Comparison of ENCODE assay signal across 3 cellular contexts in genomic region chr13:51297556-51297955, GRCh38.
TF ChIP-seq lines count a peak whose summit lies in the region.

No MANE protein-coding gene starts in this region.

TF ChIP-seq in SK-N-SH, 30 proteins besides CTCF, POLR2A, EP300 and RAD21 (continues in another document):
- TF ChIP-seq FOXJ3 (CRISPR knock-in tag; IDR thresholded peaks at IDR 0.05) (no peak), SIN3A (IDR thresholded peaks at IDR 0.05; ENCODE audit: borderline replicate concordance, low read depth, low read length) (no peak), MXI1 (IDR thresholded peaks at IDR 0.05; ENCODE audit: low read depth, low read length) (no peak), NRF1 (IDR thresholded peaks at IDR 0.05; ENCODE audit: low read depth, low read length) (no peak), RXRA (IDR thresholded peaks at IDR 0.05; ENCODE audit: borderline replicate concordance, low read depth) (no peak), GABPA (IDR thresholded peaks at IDR 0.05; ENCODE audit: low read depth) (no peak), SMC3 (IDR thresholded peaks at IDR 0.05; ENCODE audit: low read depth, low read length) (no peak), YY1 (IDR thresholded peaks at IDR 0.05; ENCODE audit: low read depth) (no peak), GATA2 (CRISPR knock-in tag; IDR thresholded peaks at IDR 0.05) (no peak), MEF2A (IDR thresholded peaks at IDR 0.05; ENCODE audit: borderline replicate concordance, low read depth) (no peak), TAF1 (IDR thresholded peaks at IDR 0.05; ENCODE audit: borderline replicate concordance, low read depth, low read length) (no peak), FOXM1 (IDR thresholded peaks at IDR 0.05; ENCODE audit: low read depth) (no peak), IRF3 (IDR thresholded peaks at IDR 0.05; ENCODE audit: low read depth, low read length) (no peak)
- TF ChIP-seq, protein P1, sequence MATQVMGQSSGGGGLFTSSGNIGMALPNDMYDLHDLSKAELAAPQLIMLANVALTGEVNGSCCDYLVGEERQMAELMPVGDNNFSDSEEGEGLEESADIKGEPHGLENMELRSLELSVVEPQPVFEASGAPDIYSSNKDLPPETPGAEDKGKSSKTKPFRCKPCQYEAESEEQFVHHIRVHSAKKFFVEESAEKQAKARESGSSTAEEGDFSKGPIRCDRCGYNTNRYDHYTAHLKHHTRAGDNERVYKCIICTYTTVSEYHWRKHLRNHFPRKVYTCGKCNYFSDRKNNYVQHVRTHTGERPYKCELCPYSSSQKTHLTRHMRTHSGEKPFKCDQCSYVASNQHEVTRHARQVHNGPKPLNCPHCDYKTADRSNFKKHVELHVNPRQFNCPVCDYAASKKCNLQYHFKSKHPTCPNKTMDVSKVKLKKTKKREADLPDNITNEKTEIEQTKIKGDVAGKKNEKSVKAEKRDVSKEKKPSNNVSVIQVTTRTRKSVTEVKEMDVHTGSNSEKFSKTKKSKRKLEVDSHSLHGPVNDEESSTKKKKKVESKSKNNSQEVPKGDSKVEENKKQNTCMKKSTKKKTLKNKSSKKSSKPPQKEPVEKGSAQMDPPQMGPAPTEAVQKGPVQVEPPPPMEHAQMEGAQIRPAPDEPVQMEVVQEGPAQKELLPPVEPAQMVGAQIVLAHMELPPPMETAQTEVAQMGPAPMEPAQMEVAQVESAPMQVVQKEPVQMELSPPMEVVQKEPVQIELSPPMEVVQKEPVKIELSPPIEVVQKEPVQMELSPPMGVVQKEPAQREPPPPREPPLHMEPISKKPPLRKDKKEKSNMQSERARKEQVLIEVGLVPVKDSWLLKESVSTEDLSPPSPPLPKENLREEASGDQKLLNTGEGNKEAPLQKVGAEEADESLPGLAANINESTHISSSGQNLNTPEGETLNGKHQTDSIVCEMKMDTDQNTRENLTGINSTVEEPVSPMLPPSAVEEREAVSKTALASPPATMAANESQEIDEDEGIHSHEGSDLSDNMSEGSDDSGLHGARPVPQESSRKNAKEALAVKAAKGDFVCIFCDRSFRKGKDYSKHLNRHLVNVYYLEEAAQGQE (IDR thresholded peaks at IDR 0.05; ENCODE audit: low read depth, low read length): no peak
- TF ChIP-seq, protein P2, sequence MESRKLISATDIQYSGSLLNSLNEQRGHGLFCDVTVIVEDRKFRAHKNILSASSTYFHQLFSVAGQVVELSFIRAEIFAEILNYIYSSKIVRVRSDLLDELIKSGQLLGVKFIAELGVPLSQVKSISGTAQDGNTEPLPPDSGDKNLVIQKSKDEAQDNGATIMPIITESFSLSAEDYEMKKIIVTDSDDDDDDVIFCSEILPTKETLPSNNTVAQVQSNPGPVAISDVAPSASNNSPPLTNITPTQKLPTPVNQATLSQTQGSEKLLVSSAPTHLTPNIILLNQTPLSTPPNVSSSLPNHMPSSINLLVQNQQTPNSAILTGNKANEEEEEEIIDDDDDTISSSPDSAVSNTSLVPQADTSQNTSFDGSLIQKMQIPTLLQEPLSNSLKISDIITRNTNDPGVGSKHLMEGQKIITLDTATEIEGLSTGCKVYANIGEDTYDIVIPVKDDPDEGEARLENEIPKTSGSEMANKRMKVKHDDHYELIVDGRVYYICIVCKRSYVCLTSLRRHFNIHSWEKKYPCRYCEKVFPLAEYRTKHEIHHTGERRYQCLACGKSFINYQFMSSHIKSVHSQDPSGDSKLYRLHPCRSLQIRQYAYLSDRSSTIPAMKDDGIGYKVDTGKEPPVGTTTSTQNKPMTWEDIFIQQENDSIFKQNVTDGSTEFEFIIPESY (IDR thresholded peaks at IDR 0.05; ENCODE audit: borderline replicate concordance, low read depth): no peak

TF ChIP-seq in SK-N-SH treated with all-trans-retinoic acid at 6 μM for 48 hours, 23 proteins besides CTCF, POLR2A, EP300 and RAD21 (continues in another document):
- TF ChIP-seq POU6F1 (CRISPR knock-in tag; IDR thresholded peaks at IDR 0.05; ENCODE audit: borderline replicate concordance, low read depth) (no peak), SNAI2 (CRISPR knock-in tag; IDR thresholded peaks at IDR 0.05) (no peak), TCF4 (CRISPR knock-in tag; IDR thresholded peaks at IDR 0.05; ENCODE audit: borderline replicate concordance) (no peak), ZC3H10 (CRISPR knock-in tag; IDR thresholded peaks at IDR 0.05) (no peak), CREB5 (CRISPR knock-in tag; IDR thresholded peaks at IDR 0.05; ENCODE audit: low read depth) (no peak), ESRRG (CRISPR knock-in tag; IDR thresholded peaks at IDR 0.05) (no peak), ISL1 (CRISPR knock-in tag; IDR thresholded peaks at IDR 0.05) (no peak), RARB (CRISPR knock-in tag; IDR thresholded peaks at IDR 0.05) (no peak), ZFP30 (CRISPR knock-in tag; IDR thresholded peaks at IDR 0.05) (no peak), BACH2 (CRISPR knock-in tag; IDR thresholded peaks at IDR 0.05; ENCODE audit: borderline replicate concordance) (no peak), OSR1 (CRISPR knock-in tag; IDR thresholded peaks at IDR 0.05) (no peak)
- TF ChIP-seq, protein P3, sequence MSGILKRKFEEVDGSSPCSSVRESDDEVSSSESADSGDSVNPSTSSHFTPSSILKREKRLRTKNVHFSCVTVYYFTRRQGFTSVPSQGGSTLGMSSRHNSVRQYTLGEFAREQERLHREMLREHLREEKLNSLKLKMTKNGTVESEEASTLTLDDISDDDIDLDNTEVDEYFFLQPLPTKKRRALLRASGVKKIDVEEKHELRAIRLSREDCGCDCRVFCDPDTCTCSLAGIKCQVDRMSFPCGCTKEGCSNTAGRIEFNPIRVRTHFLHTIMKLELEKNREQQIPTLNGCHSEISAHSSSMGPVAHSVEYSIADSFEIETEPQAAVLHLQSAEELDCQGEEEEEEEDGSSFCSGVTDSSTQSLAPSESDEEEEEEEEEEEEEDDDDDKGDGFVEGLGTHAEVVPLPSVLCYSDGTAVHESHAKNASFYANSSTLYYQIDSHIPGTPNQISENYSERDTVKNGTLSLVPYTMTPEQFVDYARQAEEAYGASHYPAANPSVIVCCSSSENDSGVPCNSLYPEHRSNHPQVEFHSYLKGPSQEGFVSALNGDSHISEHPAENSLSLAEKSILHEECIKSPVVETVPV (CRISPR knock-in tag; IDR thresholded peaks at IDR 0.05): no peak
- TF ChIP-seq, protein P4, sequence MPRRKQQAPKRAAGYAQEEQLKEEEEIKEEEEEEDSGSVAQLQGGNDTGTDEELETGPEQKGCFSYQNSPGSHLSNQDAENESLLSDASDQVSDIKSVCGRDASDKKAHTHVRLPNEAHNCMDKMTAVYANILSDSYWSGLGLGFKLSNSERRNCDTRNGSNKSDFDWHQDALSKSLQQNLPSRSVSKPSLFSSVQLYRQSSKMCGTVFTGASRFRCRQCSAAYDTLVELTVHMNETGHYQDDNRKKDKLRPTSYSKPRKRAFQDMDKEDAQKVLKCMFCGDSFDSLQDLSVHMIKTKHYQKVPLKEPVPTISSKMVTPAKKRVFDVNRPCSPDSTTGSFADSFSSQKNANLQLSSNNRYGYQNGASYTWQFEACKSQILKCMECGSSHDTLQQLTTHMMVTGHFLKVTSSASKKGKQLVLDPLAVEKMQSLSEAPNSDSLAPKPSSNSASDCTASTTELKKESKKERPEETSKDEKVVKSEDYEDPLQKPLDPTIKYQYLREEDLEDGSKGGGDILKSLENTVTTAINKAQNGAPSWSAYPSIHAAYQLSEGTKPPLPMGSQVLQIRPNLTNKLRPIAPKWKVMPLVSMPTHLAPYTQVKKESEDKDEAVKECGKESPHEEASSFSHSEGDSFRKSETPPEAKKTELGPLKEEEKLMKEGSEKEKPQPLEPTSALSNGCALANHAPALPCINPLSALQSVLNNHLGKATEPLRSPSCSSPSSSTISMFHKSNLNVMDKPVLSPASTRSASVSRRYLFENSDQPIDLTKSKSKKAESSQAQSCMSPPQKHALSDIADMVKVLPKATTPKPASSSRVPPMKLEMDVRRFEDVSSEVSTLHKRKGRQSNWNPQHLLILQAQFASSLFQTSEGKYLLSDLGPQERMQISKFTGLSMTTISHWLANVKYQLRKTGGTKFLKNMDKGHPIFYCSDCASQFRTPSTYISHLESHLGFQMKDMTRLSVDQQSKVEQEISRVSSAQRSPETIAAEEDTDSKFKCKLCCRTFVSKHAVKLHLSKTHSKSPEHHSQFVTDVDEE (CRISPR knock-in tag; IDR thresholded peaks at IDR 0.05): no peak

TF ChIP-seq in K562, 482 proteins besides CTCF, POLR2A, EP300 and RAD21:
- no peak for TF ChIP-seq TAF7 (tag; IDR thresholded peaks at IDR 0.05)
- TF ChIP-seq PHB (CRISPR knock-in tag; IDR thresholded peaks at IDR 0.05): no peak
- no peak for TF ChIP-seq PTBP1 (IDR thresholded peaks at IDR 0.05; ENCODE audit: low read depth, low read length)
- TF ChIP-seq ZNF347 (CRISPR knock-in tag; IDR thresholded peaks at IDR 0.05; ENCODE audit: low read depth): no peak
- TF ChIP-seq TCF7 (IDR thresholded peaks at IDR 0.05; ENCODE audit: borderline replicate concordance): no peak
- no peak for TF ChIP-seq HCFC1 (IDR thresholded peaks at IDR 0.05; ENCODE audit: low read depth, low read length)
- TF ChIP-seq NRF1 (conservative IDR thresholded peaks at IDR 0.05 in 1 of 2, IDR thresholded peaks at IDR 0.05 in 1 of 2): no peak
- no peak for TF ChIP-seq IRF9 (tag; IDR thresholded peaks at IDR 0.05)
- no peak for TF ChIP-seq CEBPG (CRISPR knock-in tag; IDR thresholded peaks at IDR 0.05)
- no peak for TF ChIP-seq CEBPG (tag; conservative IDR thresholded peaks at IDR 0.05 in 1 of 2, IDR thresholded peaks at IDR 0.05 in 1 of 2)
TF ChIP-seq in K562: peak in this region for 0.
